Comparison of ENCODE assay signal across 8 cellular contexts in genomic region chr5:141567513-141568117, GRCh38. TPM values are rescaled to one million over a fixed set of nuclear protein-coding genes. Genes with fewer than 3 reads are reported as not detected.
A peak's percentile ranks its signal among the peaks of the same experiment; 100 is the strongest.
DNase-seq lines count a peak whose midpoint lies in the region; ATAC-seq, FAIRE-seq and TF ChIP-seq lines count a peak whose summit lies in the region.

No MANE protein-coding gene starts in this region.

- BruUV-seq in Caco-2 (replicated peaks; lab: Mats Ljungman, UMichigan) = no TSS peak
- BruUV-seq in K562 (replicated peaks; lab: Mats Ljungman, UMichigan) = no TSS peak

- H3K4me1 ChIP-seq in Caco-2 = peaks cover 6% of the 10 kb centered on the region; the same call in 1 of the 2 replicates
- H3K4me1 ChIP-seq in K562 (replicated peaks in 1 of 2; ENCODE audit: control insufficient read depth in 2 of 2, insufficient read depth in 2 of 2, low read length in 2 of 2) = 0 out of 5 replicates have a peak, but pooled peaks cover 0 to 12% of the 10 kb centered on the region in 2 experiments

- H2AFZ ChIP-seq in K562 (ENCODE audit: low read depth, low read length) = no peak overlapping the region

- H3K4me1 Mint-ChIP-seq in Caco-2 (ENCODE audit: low read depth, unreplicated experiment) (peaks cover 20% of the 10 kb centered on the region), HFFc6 (ENCODE audit: low read depth) (peaks cover 21% of the 10 kb centered on the region), memory B cell (peaks cover 9% of the 10 kb centered on the region)
- H3K4me1 Mint-ChIP-seq in activated CD8-positive, alpha-beta memory T cell treated with anti-CD3 and anti-CD28 coated beads, Interleukin-2, amount 10 ng/mL, durations not matched to agents 7 days and 5 days = peaks cover 22% of the 10 kb centered on the region

- no peak for TF ChIP-seq POLR2A in K562 (conservative IDR thresholded peaks at IDR 0.05)

- no peak overlapping the region for H3K27ac ChIP-seq in K562 (ENCODE audit: extremely low read depth, low read depth, low read length)

- H3K27ac Mint-ChIP-seq in Caco-2 (ENCODE audit: unreplicated experiment) (no peak overlapping the region), HFFc6 (no peak overlapping the region), memory B cell (peak overlapping the region; percentile 55)
- no peak overlapping the region for H3K27ac Mint-ChIP-seq in activated CD8-positive, alpha-beta memory T cell treated with anti-CD3 and anti-CD28 coated beads, Interleukin-2, amount 10 ng/mL, durations not matched to agents 7 days and 5 days

- H3K27me3 Mint-ChIP-seq in Caco-2 (ENCODE audit: insufficient read depth, unreplicated experiment) (no peaks in the 10 kb centered on the region), HFFc6 (ENCODE audit: insufficient read depth) (no peaks in the 10 kb centered on the region), memory B cell (no peaks in the 10 kb centered on the region)
- H3K27me3 Mint-ChIP-seq in activated CD8-positive, alpha-beta memory T cell treated with anti-CD3 and anti-CD28 coated beads, Interleukin-2, amount 10 ng/mL, durations not matched to agents 7 days and 5 days = no peaks in the 10 kb centered on the region

- POLR2A ChIA-PET in Caco-2 (lab: Charles Lee) = no interaction called here
- POLR2A ChIA-PET in K562 (lab: Yijun Ruan, JAX) = interaction anchor here (1.0 kb wide), 1 partner anchor 10 kb away, joined by 4 read pairs; no protein-coding TSS in a partner anchor

- H3K4me3 ChIP-seq in Caco-2 (ENCODE audit: low read depth, low read length) (no peak overlapping the region), K562 (no peak overlapping the region)

- H3K27me3 ChIP-seq in Caco-2 (replicated peaks; ENCODE audit: control insufficient read depth, insufficient read depth, low read length) (no peaks in the 10 kb centered on the region), K562 (ENCODE audit: control insufficient read depth in 2 of 2, insufficient read depth in 2 of 2, low read length in 2 of 2) (no peaks in the 10 kb centered on the region)

- no peak for TF ChIP-seq EP300 in K562 (IDR thresholded peaks at IDR 0.05; ENCODE audit: low read length)

- H3K79me2 ChIP-seq in K562 (ENCODE audit: control insufficient read depth, insufficient read depth, low read length) = peaks cover 27% of the 10 kb centered on the region

- H3K9ac ChIP-seq in K562 (ENCODE audit: insufficient read depth in 1 of 2, low read depth in 2 of 2, low read length in 2 of 2) = no peak overlapping the region

- H3K4me3 Mint-ChIP-seq in Caco-2 (ENCODE audit: unreplicated experiment) (no peak overlapping the region), HFFc6 (no peak overlapping the region), memory B cell (no peak overlapping the region)
- no peak overlapping the region for H3K4me3 Mint-ChIP-seq in activated CD8-positive, alpha-beta memory T cell treated with anti-CD3 and anti-CD28 coated beads, Interleukin-2, amount 10 ng/mL, durations not matched to agents 7 days and 5 days

- FAIRE-seq in K562 (lab: Jason Lieb, UNC) = no peak

- no peak; a peak in 1 of 4 replicates for TF ChIP-seq RAD21 in K562 (CRISPR knock-in tag; conservative IDR thresholded peaks at IDR 0.05 in 1 of 2, IDR thresholded peaks at IDR 0.05 in 1 of 2)

- H3K36me3 Mint-ChIP-seq in Caco-2 (ENCODE audit: insufficient read depth, unreplicated experiment) = peaks cover 90% of the 10 kb centered on the region
- H3K36me3 Mint-ChIP-seq in HFFc6 (ENCODE audit: low read depth) = peaks cover 12% of the 10 kb centered on the region
- peaks cover 25% of the 10 kb centered on the region for H3K36me3 Mint-ChIP-seq in memory B cell
- peaks cover 72% of the 10 kb centered on the region for H3K36me3 Mint-ChIP-seq in activated CD8-positive, alpha-beta memory T cell treated with anti-CD3 and anti-CD28 coated beads, Interleukin-2, amount 10 ng/mL, durations not matched to agents 7 days and 5 days

- H3K9me3 Mint-ChIP-seq in Caco-2 (ENCODE audit: unreplicated experiment) (no peaks in the 10 kb centered on the region), HFFc6 (no peaks in the 10 kb centered on the region), memory B cell (no peaks in the 10 kb centered on the region)
- H3K9me3 Mint-ChIP-seq in activated CD8-positive, alpha-beta memory T cell treated with anti-CD3 and anti-CD28 coated beads, Interleukin-2, amount 10 ng/mL, durations not matched to agents 7 days and 5 days (ENCODE audit: low read depth) = no peaks in the 10 kb centered on the region

- in situ Hi-C loops in K562 (cut with MboI) = loop anchor here (10.0 kb wide), 1 partner anchor 333 kb away; no protein-coding TSS in a partner anchor

- DNase-seq in Caco-2 = no peak
- peak; percentile 21 for DNase-seq in HFFc6
- peak in 2 of 4 experiments; percentile 25 to 29 for DNase-seq in K562 (ENCODE audit: extremely low read depth in 1 of 4, low spot score in 3 of 4)
- no peak for DNase-seq in memory B cell (ENCODE audit: low spot score in 2 of 2)
- DNase-seq in NCI-H146 treated with DMSO at 0.1 percent for 48 hours (lab: John Stamatoyannopoulos, UW; ENCODE audit: unreplicated experiment) = no peak
- no peak for DNase-seq in activated CD8-positive, alpha-beta memory T cell treated with anti-CD3 and anti-CD28 coated beads, Interleukin-2, amount 10 ng/mL, durations not matched to agents 7 days and 5 days
- no peak for DNase-seq in epidermal melanocyte (ENCODE audit: insufficient read length, low spot score)

- intact Hi-C loops in Caco-2 (cut with micrococcal nuclease; ENCODE audit: unreplicated experiment) (no loop called here), K562 (cut with micrococcal nuclease) (no loop called here)

- 40% methylated on average over 2 of the region's 2 CpGs for WGBS in K562 (ENCODE audit: insufficient coverage, low coverage, missing lambda C conversion rate)

- CTCF ChIA-PET in Caco-2 (lab: Charles Lee) (interaction anchor here (0.7 to 1.2 kb wide), 3 partner anchors 24 to 239 kb away, joined by 3 to 11 read pairs (median 3); partner anchors contain the start of gene PCDHGA10), K562 (lab: Yijun Ruan, JAX; ENCODE audit: low intra/inter-chr PET ratio) (interaction anchor here (0.8 to 1.6 kb wide), 3 partner anchors 155 to 355 kb away, joined by 4 to 5 read pairs (median 5); partner anchors contain the start of genes PCDHGA10 and TAF7)
- CTCF ChIA-PET in activated CD8-positive, alpha-beta memory T cell treated with anti-CD3 and anti-CD28 coated beads, Interleukin-2, amount 10 ng/mL, durations not matched to agents 7 days and 5 days (lab: Charles Lee) = interaction anchor here (0.7 to 3.2 kb wide), 30 partner anchors 8 to 813 kb away, joined by 3 to 29 read pairs (median 4); partner anchors contain the start of genes DIAPH1, HDAC3, PCDHGB2 and RELL2

- no peak overlapping the region for H3K4me2 ChIP-seq in K562 (ENCODE audit: insufficient read depth, low read length)

- no peaks in the 10 kb centered on the region for H3K9me1 ChIP-seq in K562 (ENCODE audit: control insufficient read depth, insufficient read depth, low read length)

- peak; percentile 76 to 77 for TF ChIP-seq CTCF in Caco-2 (IDR thresholded peaks at IDR 0.05; ENCODE audit: insufficient read depth in 1 of 2, low read depth in 1 of 2, low read length in 1 of 2, severe bottlenecking in 1 of 2, unreplicated experiment in 1 of 2)
- peak; percentile 98 for TF ChIP-seq CTCF in HFFc6 (IDR thresholded peaks at IDR 0.05)
- peak; percentile 44 to 70 (median 66) for TF ChIP-seq CTCF in K562 (IDR thresholded peaks at IDR 0.05 in 2 of 3, conservative IDR thresholded peaks at IDR 0.05 in 1 of 3; ENCODE audit: insufficient read depth in 2 of 3, low read depth in 1 of 3, low read length in 3 of 3)

- H3K9me3 ChIP-seq in Caco-2 = no peaks in the 10 kb centered on the region
- H3K9me3 ChIP-seq in K562 (replicated peaks; ENCODE audit: control insufficient read depth, insufficient read depth, low read depth, low read length) = no peaks in the 10 kb centered on the region

- ATAC-seq in K562 = no peak
- no peak for ATAC-seq in memory B cell (ENCODE audit: low read depth)
- ATAC-seq in HG02571 (IDR thresholded peaks at IDR 0.05; ENCODE audit: unreplicated experiment) = no peak
- no peak for ATAC-seq in activated CD8-positive, alpha-beta memory T cell treated with anti-CD3 and anti-CD28 coated beads, Interleukin-2, amount 10 ng/mL, durations not matched to agents 7 days and 5 days

- no peaks in the 10 kb centered on the region for H4K20me1 ChIP-seq in K562 (replicated peaks; ENCODE audit: control insufficient read depth, insufficient read depth, low read length)

- H3K36me3 ChIP-seq in Caco-2 (ENCODE audit: control insufficient read depth, insufficient read depth, low read length) (no peaks in the 10 kb centered on the region; the same call in 1 of the 2 replicates), K562 (ENCODE audit: control insufficient read depth, insufficient read depth, low read length) (peaks cover 98% of the 10 kb centered on the region)

TF ChIP-seq in K562, 482 proteins besides CTCF, POLR2A, EP300 and RAD21 (continues in another document):
- TF ChIP-seq ZNF77 (CRISPR knock-in tag; IDR thresholded peaks at IDR 0.05) = no peak
- no peak for TF ChIP-seq TRIM24 (IDR thresholded peaks at IDR 0.05)
- TF ChIP-seq SMC3 (conservative IDR thresholded peaks at IDR 0.05; ENCODE audit: insufficient read depth, low read depth, low read length) = 0 out of 2 replicates have a peak, but pooled peaks have one; percentile 15

RNA-seq across cellular contexts. Expression of gene DIAPH1, which starts 51.2 kb away (rescaled TPM):
- total RNA-seq in Caco-2 (2022) (161 and 167 TPM in 2 replicates), K562 (2014; rRNA removed) (90.1 and 91.4 TPM in 2 replicates), K562 (2014; rRNA removed; fragmentation: Illumina TruSeq; extraction: Trizol) (73.7 and 84.9 TPM in 2 replicates), K562 (2015; rRNA removed; fragmentation: Illumina TruSeq; extraction: Trizol) (60.8 and 68.0 TPM in 2 replicates), K562 (2021) (268 and 328 TPM in 2 replicates)
- total RNA-seq in HFFc6 (2021; fragmentation: NEBNext Ultra II Directional; extraction: Animal tissue kit (Norgen Biotek cat#: 25700)) = 100 to 1,000 TPM; 105 to 119 (median 109) TPM
- total RNA-seq in K562 (2011; cell fraction: chromatin; rRNA removed; ENCODE audit: low replicate concordance) = 295 and 514 TPM in 2 replicates
- 151 and 162 TPM in 2 replicates for total RNA-seq in K562 (2011; cell fraction: nucleolus; rRNA removed)
- total RNA-seq in K562 (2011; cell fraction: nucleoplasm; rRNA removed) = 271 and 317 TPM in 2 replicates
- polyA plus RNA-seq in K562 (2011; rRNA removed) (146 and 159 TPM in 2 replicates), K562 (2014; fragmentation: Illumina TruSeq; extraction: Trizol) (261 and 291 TPM in 2 replicates), K562 (2014; fragmentation: Nextera tagmentation; extraction: Ambion mirVana) (10 to 100 TPM; 75.8 to 97.8 TPM), K562 (2014; rRNA removed) (131 and 168 TPM in 2 replicates)
- polyA plus RNA-seq in K562 (2011; cell fraction: cytosol; rRNA removed) = 137 TPM in 2 replicates
- 325 and 501 TPM in 2 replicates for polyA plus RNA-seq in K562 (2011; cell fraction: nucleus; rRNA removed)
- polyA plus RNA-seq in K562 (2012) = 172 and 199 TPM in 2 replicates
- polyA minus RNA-seq in K562 (2011; rRNA and poly(A)+ RNA removed) = 279 and 286 TPM in 2 replicates
- polyA minus RNA-seq in K562 (2011; cell fraction: cytosol; rRNA and poly(A)+ RNA removed) = 184 and 249 TPM in 2 replicates
- 108 and 288 TPM in 2 replicates for polyA minus RNA-seq in K562 (2011; cell fraction: nucleus; rRNA and poly(A)+ RNA removed)
- total RNA-seq in activated CD8-positive, alpha-beta memory T cell treated with anti-CD3 and anti-CD28 coated beads, Interleukin-2, amount 10 ng/mL, durations not matched to agents 7 days and 5 days = 100 to 1,000 TPM; 284 to 295 TPM
